Comparison of ENCODE assay signal across 10 cellular contexts in genomic region chr7:23467281-23467680, GRCh38. TPM values are rescaled to one million over a fixed set of nuclear protein-coding genes. Genes with fewer than 3 reads are reported as not detected.
DNase-seq lines count a peak whose midpoint lies in the region; ATAC-seq and TF ChIP-seq lines count a peak whose summit lies in the region.
"Had no signal": no experiment of that assay in that cellular context is flagged by ENCODE, and none has a peak within 500 bp of the region (broad histone marks: within the 10 kb centered on the region; RNA-seq: fewer than 3 reads in every experiment).

No MANE protein-coding gene starts in this region.

- H3K4me1 Mint-ChIP-seq in IgD-negative memory B cell, result peaks cover 12 to 31% (median 22%) of the 10 kb centered on the region in 3 donors
- peaks cover 33 to 41% (median 34%) of the 10 kb centered on the region in 3 donors for H3K4me1 Mint-ChIP-seq in naive B cell

- H3K36me3 ChIP-seq in esophagus muscularis mucosa, result no peaks in the 10 kb centered on the region
- H3K36me3 ChIP-seq: neutrophil had no signal

- H3K9me3 ChIP-seq in esophagus muscularis mucosa, result no peaks in the 10 kb centered on the region
- H3K9me3 ChIP-seq: neutrophil had no signal

- intact Hi-C loops in esophagus muscularis mucosa (cut with DNase I), result no loop called here

- H3K36me3 Mint-ChIP-seq in IgD-negative memory B cell (no peaks in the 10 kb centered on the region), naive B cell (no peaks in the 10 kb centered on the region)

- TF ChIP-seq EP300 in esophagus muscularis mucosa (IDR thresholded peaks at IDR 0.05), result no peak

- H3K27me3 Mint-ChIP-seq in IgD-negative memory B cell (peaks cover 51% of the 10 kb centered on the region), naive B cell (peaks cover 61 to 64% (median 62%) of the 10 kb centered on the region in 3 donors)

- WGBS in esophagus muscularis mucosa, result 26% methylated on average over 7 of the region's 7 CpGs

- ATAC-seq in naive B cell (ENCODE audit: low read depth in 2 of 2), result no peak

- DNase-seq in ELR (ENCODE audit: low read depth) (peak; percentile 33), astrocyte of the hippocampus (ENCODE audit: low read depth, low spot score) (peak; percentile 43), naive B cell (no peak), CD1c-positive myeloid dendritic cell (ENCODE audit: extremely low spot score) (no peak), dermis blood vessel endothelial cell (no peak), esophagus muscularis mucosa (ENCODE audit: extremely low spot score) (no peak), GM10266 (ENCODE audit: extremely low spot score) (no peak)
- DNase-seq: activated CD4-positive, alpha-beta T cell treated with anti-CD3 and anti-CD28 coated beads, Interleukin-2, amount 10 ng/mL, durations not matched to agents 7 days and 5 days had no signal

- peak overlapping the region; percentile 26 to 98 (median 81) for H3K27ac Mint-ChIP-seq in IgD-negative memory B cell
- H3K27ac Mint-ChIP-seq in naive B cell, result peak overlapping the region in 2 of 6 donors; percentile 64 to 76
- H3K27ac Mint-ChIP-seq: activated CD4-positive, alpha-beta T cell treated with anti-CD3 and anti-CD28 coated beads, Interleukin-2, amount 10 ng/mL, durations not matched to agents 7 days and 5 days had no signal

- no peak for TF ChIP-seq CTCF in esophagus muscularis mucosa (IDR thresholded peaks at IDR 0.05)
- TF ChIP-seq CTCF in GM10266 (IDR thresholded peaks at IDR 0.05; ENCODE audit: control insufficient read depth, insufficient read depth, low read depth, missing control alignments), result no peak

- H3K4me3 Mint-ChIP-seq in IgD-negative memory B cell (peak overlapping the region; percentile 69 to 92 (median 83)), naive B cell (peak overlapping the region in 7 of 8 donors; percentile 49 to 93 (median 79))

- H3K4me3 ChIP-seq in esophagus muscularis mucosa, result no peak overlapping the region

- H3K27me3 ChIP-seq in esophagus muscularis mucosa, result peaks cover 8 to 98% (median 72%) of the 10 kb centered on the region in 4 donors

- H3K4me1 ChIP-seq in esophagus muscularis mucosa, result peaks cover 38 to 44% (median 43%) of the 10 kb centered on the region in 4 donors

- H3K27ac ChIP-seq in esophagus muscularis mucosa (replicated peaks in 1 of 4), result no peak overlapping the region
- H3K27ac ChIP-seq: neutrophil had no signal

- TF ChIP-seq POLR2A in esophagus muscularis mucosa (IDR thresholded peaks at IDR 0.05; ENCODE audit: low read depth), result no peak

- H3K9me3 Mint-ChIP-seq in IgD-negative memory B cell, result peaks cover 0 to 3% (median 0%) of the 10 kb centered on the region in 3 donors
- H3K9me3 Mint-ChIP-seq in naive B cell, result peaks cover 0 to 10% (median 0%) of the 10 kb centered on the region in 7 donors
- H3K9me3 Mint-ChIP-seq: activated CD4-positive, alpha-beta T cell treated with anti-CD3 and anti-CD28 coated beads, Interleukin-2, amount 10 ng/mL, durations not matched to agents 7 days and 5 days had no signal

RNA-seq across cellular contexts. Expression of gene IGF2BP3, which starts 3.0 kb away (rescaled TPM):
- polyA plus RNA-seq in IgD-negative memory B cell (5.4 TPM), naive B cell (ENCODE audit: low read depth in 6 of 6) (1 to 10 TPM in 2 of 6 donors, under 1 TPM in 3, not detected in 1; 0.35 to 1.8 (median 0.75) TPM)
- total RNA-seq in dermis blood vessel endothelial cell (13.4 and 41.5 TPM in 2 replicates), esophagus muscularis mucosa (1 to 10 TPM in 1 of 4 donors, under 1 TPM in 1, not detected in 2; 0.45 to 1.7 TPM)

Comparison
In these comparisons a context has a peak if more than half of its experiments do, and no peak if none do; other contexts are left out.
1. DNase-seq: peak in ELR (single experiment) and astrocyte of the hippocampus (single experiment); none in naive B cell (single experiment), CD1c-positive myeloid dendritic cell (single experiment), dermis blood vessel endothelial cell (single experiment), esophagus muscularis mucosa (single experiment) and GM10266 (single experiment).